Comparison of ENCODE assay signal across 18 cellular contexts in the genomic region with DNA sequence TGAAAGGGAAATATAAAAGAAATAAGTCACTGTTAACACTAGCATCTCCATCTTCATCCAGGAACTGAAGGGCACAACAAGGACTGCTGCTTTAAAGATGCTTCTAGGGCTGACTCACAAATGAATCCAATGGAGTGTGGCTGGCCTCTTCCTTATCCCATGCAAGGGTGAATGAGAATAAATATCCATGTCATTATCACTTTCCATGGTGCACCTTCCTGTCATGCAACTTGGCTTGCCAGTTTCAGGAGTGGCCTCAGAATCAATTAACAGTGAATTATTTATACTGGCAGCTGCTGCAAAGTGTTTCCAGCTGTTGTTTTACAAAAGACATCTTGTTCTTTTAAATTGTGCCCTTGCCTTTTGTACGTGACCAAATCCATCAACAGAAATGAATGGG.
DNase-seq lines count a peak whose midpoint lies in the region; ATAC-seq lines count a peak whose summit lies in the region.
"Had no signal": no experiment of that assay in that cellular context is flagged by ENCODE, and none has a peak within 500 bp of the region (broad histone marks: within the 10 kb centered on the region; RNA-seq: fewer than 3 reads in every experiment).

No MANE protein-coding gene starts in this region.

- no peak for ATAC-seq in GM19351 (IDR thresholded peaks at IDR 0.05; ENCODE audit: unreplicated experiment)
- ATAC-seq: GM12878, HCT116, PC-3 had no signal

- DNase-seq in DMS 273 treated with DMSO at 0.1 percent for 48 hours (lab: John Stamatoyannopoulos, UW) (peak; percentile 31), NCI-H1105 (lab: John Stamatoyannopoulos, UW) (peak; percentile 61), OCI-M1 (lab: John Stamatoyannopoulos, UW) (peak; percentile 31), myocyte (ENCODE audit: low read depth) (peak; percentile 44), NCI-H2227 (lab: John Stamatoyannopoulos, UW; ENCODE audit: unreplicated experiment) (no peak), activated T-cell treated with anti-CD3 and anti-CD28 coated beads for 4 hours (no peak)
- DNase-seq: Caco-2; CD4-positive, CD25-positive, alpha-beta regulatory T cell; GDM1; GM23248; IMR-90; Karpas-422; MV-4-11; NCI-H1436; PC-3 had no signal

Comparison
In these comparisons a context has a peak if more than half of its experiments do, and no peak if none do; other contexts are left out.
1. DNase-seq: peak in DMS 273 treated with DMSO at 0.1 percent for 48 hours (single experiment), NCI-H1105 (single experiment), OCI-M1 (single experiment) and myocyte (single experiment); none in NCI-H2227 (single experiment) and activated T-cell treated with anti-CD3 and anti-CD28 coated beads for 4 hours (single experiment).